ENCODE assay signal across 8 cellular contexts in the genomic region with DNA sequence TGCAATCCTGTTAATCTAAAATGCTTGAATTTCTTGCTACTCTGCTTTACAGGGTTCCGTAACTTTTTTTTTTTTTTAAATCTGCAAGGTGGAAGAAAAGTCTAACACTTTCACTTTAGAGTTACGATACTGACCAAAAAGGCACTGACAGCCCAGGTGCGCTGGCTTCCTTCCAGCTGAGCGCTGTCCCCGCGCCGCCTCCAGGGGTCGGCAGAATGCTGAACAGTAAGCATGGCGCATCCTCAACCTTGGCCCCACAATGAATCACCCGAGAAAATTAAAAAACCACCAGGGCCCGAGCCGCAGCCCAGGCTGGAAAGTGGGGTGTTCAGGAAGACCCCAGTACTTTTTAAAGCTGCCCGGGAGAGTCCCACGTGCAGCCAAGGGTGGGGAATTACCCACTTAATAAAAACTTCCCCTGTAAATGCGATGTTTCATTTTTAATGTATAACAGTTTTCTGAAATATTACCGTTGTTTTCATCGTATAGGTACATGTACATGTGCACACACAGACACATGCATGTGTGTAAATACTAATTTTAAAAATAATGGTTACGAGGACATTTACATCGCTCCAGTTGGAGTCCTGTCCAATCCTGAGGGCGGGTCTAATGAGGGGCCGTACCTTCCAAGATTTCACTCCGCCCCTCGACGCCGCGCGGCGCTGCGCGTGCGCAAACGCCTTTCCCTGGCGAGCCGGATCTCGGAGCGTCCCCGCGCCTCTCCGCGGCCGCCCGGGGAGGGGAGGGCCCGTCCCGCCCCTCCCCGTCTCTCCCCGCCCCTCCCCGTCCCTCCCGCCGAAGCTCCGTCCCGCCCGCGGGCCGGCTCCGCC. TPM values are rescaled to one million over a fixed set of nuclear protein-coding genes. Genes with fewer than 3 reads are reported as not detected.
A peak's percentile ranks its signal among the peaks of the same experiment; 100 is the strongest.
DNase-seq lines count a peak whose midpoint lies in the region; ATAC-seq and TF ChIP-seq lines count a peak whose summit lies in the region.

No MANE protein-coding gene starts in this region.

- ATAC-seq in GM21723 (IDR thresholded peaks at IDR 0.05; ENCODE audit: unreplicated experiment) (peak; percentile 80), PC-3 (peak; percentile 84), esophagus mucosa (peak; percentile 96)
- ATAC-seq in activated T-cell treated with anti-CD3 and anti-CD28 coated beads, Interleukin-2, amount 50 U/mL, for 4 hours, result peak; percentile 87 to 88

- intact Hi-C loops in PC-3 (cut with micrococcal nuclease), result loop anchor here (2.0 to 5.0 kb wide), 3 partner anchors 83 to 452 kb away; a partner anchor contains a TSS

- peak; percentile 94 for DNase-seq in DMS53 (lab: John Stamatoyannopoulos, UW)
- DNase-seq in Jurkat, Clone E6-1 (ENCODE audit: low read depth, low spot score), result peak; percentile 90
- DNase-seq in PC-3, result peak; percentile 95
- peak; percentile 92 for DNase-seq in activated T-cell treated with anti-CD3 and anti-CD28 coated beads, Interleukin-2, amount 50 U/mL, for 4 hours
- peak; percentile 98 for DNase-seq in stimulated activated CD8-positive, alpha-beta memory T cell treated with anti-CD3 and anti-CD28 coated beads, Interleukin-4, amount 100 ng/mL, for 48 hours

- H3K27me3 Mint-ChIP-seq in activated T-cell treated with anti-CD3 and anti-CD28 coated beads, Interleukin-2, amount 50 U/mL, for 4 hours (ENCODE audit: low read depth), result no peaks in the 10 kb centered on the region

- H3K27ac ChIP-seq in PC-3 (ENCODE audit: low read length) (peak overlapping the region; percentile 37; the same call in 1 of the 2 replicates), muscle layer of colon (ENCODE audit: low read depth, low read length) (peak overlapping the region; percentile 90)

- peak overlapping the region; percentile 99 for H2AFZ ChIP-seq in PC-3 (ENCODE audit: low read length)

- peaks cover 35% of the 10 kb centered on the region for H3K79me2 ChIP-seq in PC-3 (ENCODE audit: low read length)

- no peaks in the 10 kb centered on the region for H3K36me3 Mint-ChIP-seq in activated T-cell treated with anti-CD3 and anti-CD28 coated beads, Interleukin-2, amount 50 U/mL, for 4 hours (ENCODE audit: insufficient read depth)

- no TSS peak for BruUV-seq in PC-3 (replicated peaks; lab: Mats Ljungman, UMichigan)

- peak; percentile 71 for TF ChIP-seq CTCF in PC-3 (conservative IDR thresholded peaks at IDR 0.05; ENCODE audit: low read depth, low read length)

- peak overlapping the region; percentile 88 for H3K4me3 ChIP-seq in Jurkat, Clone E6-1 (ENCODE audit: low read length)
- H3K4me3 ChIP-seq in PC-3 (ENCODE audit: low read length) (peak overlapping the region; percentile 94), muscle layer of colon (ENCODE audit: low read depth in 1 of 2, low read length in 2 of 2) (peak overlapping the region; percentile 93 to 98)

- POLR2A ChIA-PET in PC-3 (lab: Charles Lee; ENCODE audit: unreplicated experiment), result interaction anchor here (0.6 kb wide), 1 partner anchor 116 kb away, joined by 6 read pairs; no protein-coding TSS in a partner anchor

- CTCF ChIA-PET in PC-3 (lab: Charles Lee), result interaction anchor here (0.6 to 0.7 kb wide), 4 partner anchors 99 to 1342 kb away, joined by 3 to 7 read pairs (median 4); no protein-coding TSS in a partner anchor

- H3K4me1 ChIP-seq in PC-3 (ENCODE audit: insufficient read depth, low read length) (peaks cover 26% of the 10 kb centered on the region), muscle layer of colon (ENCODE audit: insufficient read depth, low read length) (peaks cover 7% of the 10 kb centered on the region)

- H3K36me3 ChIP-seq in PC-3 (ENCODE audit: low read depth, low read length), result no peaks in the 10 kb centered on the region
- H3K36me3 ChIP-seq in muscle layer of colon (ENCODE audit: insufficient read depth, low read length), result no peaks in the 10 kb centered on the region

- H3F3A ChIP-seq in PC-3 (ENCODE audit: low read length, unreplicated experiment), result no peaks in the 10 kb centered on the region

- peaks cover 20% of the 10 kb centered on the region for H3K4me1 Mint-ChIP-seq in activated T-cell treated with anti-CD3 and anti-CD28 coated beads, Interleukin-2, amount 50 U/mL, for 4 hours (ENCODE audit: low read depth)

- H3K9me3 ChIP-seq in PC-3 (ENCODE audit: low read length), result no peaks in the 10 kb centered on the region
- H3K9me3 ChIP-seq in muscle layer of colon (ENCODE audit: low read length), result no peaks in the 10 kb centered on the region

- no peaks in the 10 kb centered on the region for H3K27me3 ChIP-seq in PC-3 (ENCODE audit: low read length)
- no peaks in the 10 kb centered on the region for H3K27me3 ChIP-seq in muscle layer of colon (ENCODE audit: control insufficient read depth in 1 of 2, insufficient read depth in 2 of 2, low read length in 2 of 2)

- H3K4me2 ChIP-seq in PC-3 (ENCODE audit: low read length), result peak overlapping the region; percentile 98

- no peaks in the 10 kb centered on the region for H3K9me2 ChIP-seq in PC-3 (replicated peaks; ENCODE audit: low read length)

- H3K9me3 Mint-ChIP-seq in activated T-cell treated with anti-CD3 and anti-CD28 coated beads, Interleukin-2, amount 50 U/mL, for 4 hours, result no peaks in the 10 kb centered on the region

- H3K9ac ChIP-seq in PC-3 (ENCODE audit: low read length) (peak overlapping the region; percentile 85), muscle layer of colon (ENCODE audit: low read length) (no peak overlapping the region)

- peak overlapping the region; percentile 88 for H3K4me3 Mint-ChIP-seq in activated T-cell treated with anti-CD3 and anti-CD28 coated beads, Interleukin-2, amount 50 U/mL, for 4 hours

- H4K20me1 ChIP-seq in PC-3 (ENCODE audit: low read length), result 0 out of 2 replicates have a peak, but pooled peaks cover 5% of the 10 kb centered on the region

RNA-seq across cellular contexts. Expression of a gene that starts 0.4 kb away (rescaled TPM):
- polyA plus RNA-seq in Jurkat, Clone E6-1 (2012; ENCODE audit: insufficient read depth, insufficient read length), result 18.3 TPM
- total RNA-seq in PC-3 (2014; rRNA removed), result 15.0 and 19.2 TPM in 2 replicates
- total RNA-seq in activated T-cell treated with anti-CD3 and anti-CD28 coated beads, Interleukin-2, amount 50 U/mL, for 4 hours, result 10 to 100 TPM; 12.0 to 15.6 (median 12.0) TPM
- 19.4 TPM for total RNA-seq in esophagus mucosa

RNA-seq across cellular contexts. Expression of a gene that starts 19.9 kb away (rescaled TPM):
- 21.8 TPM for polyA plus RNA-seq in Jurkat, Clone E6-1 (2012; ENCODE audit: insufficient read depth, insufficient read length)
- total RNA-seq in PC-3 (2014; rRNA removed), result 11.1 and 12.8 TPM in 2 replicates
- total RNA-seq in activated T-cell treated with anti-CD3 and anti-CD28 coated beads, Interleukin-2, amount 50 U/mL, for 4 hours, result 10 to 100 TPM; 19.7 to 22.2 (median 21.9) TPM
- total RNA-seq in esophagus mucosa, result 12.1 TPM

Comparison
In these comparisons a context has a peak if more than half of its experiments do, and no peak if none do; other contexts are left out.
1. Peak in every context shown above with its lines: DNase-seq, ATAC-seq, H3K4me3 ChIP-seq and H3K27ac ChIP-seq.